Comparison of ENCODE assay signal across 8 cellular contexts in the genomic region with DNA sequence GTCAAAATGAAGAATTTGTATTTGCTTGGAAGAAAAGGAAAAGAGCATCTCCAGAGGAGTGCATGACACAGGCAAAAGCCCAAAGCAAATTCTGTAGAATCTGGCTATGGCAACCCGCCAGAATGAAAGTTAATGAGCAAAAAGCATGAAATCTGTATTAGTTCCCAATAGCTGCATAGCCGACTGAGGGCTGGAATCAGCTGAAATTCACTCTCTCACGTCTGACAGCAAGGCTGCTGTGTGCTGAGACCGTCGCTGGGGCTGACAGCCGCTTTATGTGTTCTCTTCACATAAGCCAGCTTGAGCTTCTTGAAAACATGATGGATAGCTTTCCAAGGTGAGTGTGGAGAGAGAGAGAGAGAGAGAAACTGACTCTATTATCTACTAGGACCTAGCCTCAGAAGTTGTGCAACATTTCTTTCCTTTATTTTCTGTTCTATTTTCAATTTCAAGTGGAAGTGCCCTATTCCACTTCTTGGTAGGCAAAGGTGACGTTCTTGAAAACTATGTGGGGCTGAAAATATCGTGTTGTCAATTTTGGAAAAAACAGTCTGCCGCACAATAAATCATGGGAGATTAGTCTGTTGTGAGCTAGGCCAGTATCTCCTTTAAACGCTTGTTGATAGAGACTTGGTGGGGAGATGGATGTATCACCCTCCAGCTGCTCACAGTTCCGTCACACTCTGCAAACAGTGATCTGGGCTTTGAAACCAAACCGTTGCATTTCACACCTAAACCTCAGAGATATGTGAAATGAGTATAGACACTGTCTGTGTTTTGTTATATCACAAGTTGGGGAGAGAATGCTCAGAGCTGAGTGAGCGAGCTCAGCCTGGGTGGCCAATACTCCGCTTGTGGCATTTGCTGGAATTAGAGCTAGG.
DNase-seq lines count a peak whose midpoint lies in the region; ATAC-seq and TF ChIP-seq lines count a peak whose summit lies in the region.

No MANE protein-coding gene starts in this region.

- CTCF ChIA-PET in CD8-positive, alpha-beta T cell (lab: Charles Lee), result interaction anchor here (0.6 to 2.8 kb wide), 6 partner anchors 13 to 725 kb away, joined by 3 to 12 read pairs (median 4); no protein-coding TSS in a partner anchor

- H3K79me2 ChIP-seq in neural progenitor cell (ENCODE audit: low read depth), result no peaks in the 10 kb centered on the region

- no peaks in the 10 kb centered on the region for H3K27me3 ChIP-seq in CD8-positive, alpha-beta T cell (ENCODE audit: insufficient read depth, low read length)
- H3K27me3 ChIP-seq in neural progenitor cell, result no peaks in the 10 kb centered on the region

- H3K4me1 ChIP-seq in CD8-positive, alpha-beta T cell (ENCODE audit: insufficient read depth, low read length), result peaks cover 7% of the 10 kb centered on the region
- no peaks in the 10 kb centered on the region for H3K4me1 ChIP-seq in neural progenitor cell

- H3K9me3 Mint-ChIP-seq in CD8-positive, alpha-beta T cell, result no peaks in the 10 kb centered on the region
- H3K9me3 Mint-ChIP-seq in activated naive CD8-positive, alpha-beta T cell (ENCODE audit: low read depth), result no peaks in the 10 kb centered on the region
- H3K9me3 Mint-ChIP-seq in neural progenitor cell, result no peaks in the 10 kb centered on the region

- peak overlapping the region; percentile 81 for H3K4me3 Mint-ChIP-seq in CD8-positive, alpha-beta T cell
- H3K4me3 Mint-ChIP-seq in activated naive CD8-positive, alpha-beta T cell, result peak overlapping the region; percentile 53
- no peak overlapping the region for H3K4me3 Mint-ChIP-seq in neural progenitor cell

- POLR2A ChIA-PET in CD8-positive, alpha-beta T cell (lab: Charles Lee), result interaction anchor here (0.9 to 2.2 kb wide), 5 partner anchors 10 to 121 kb away, joined by 3 to 23 read pairs (median 10); no protein-coding TSS in a partner anchor

- no peaks in the 10 kb centered on the region for H3K36me3 Mint-ChIP-seq in CD8-positive, alpha-beta T cell
- peaks cover 2% of the 10 kb centered on the region for H3K36me3 Mint-ChIP-seq in activated naive CD8-positive, alpha-beta T cell
- H3K36me3 Mint-ChIP-seq in neural progenitor cell, result no peaks in the 10 kb centered on the region

- no peak overlapping the region for H3K4me3 ChIP-seq in CD8-positive, alpha-beta T cell (ENCODE audit: low read depth, low read length)
- H3K4me3 ChIP-seq in skin epidermis (peak overlapping the region in 1 of 7 experiments; percentile 25), neural progenitor cell (no peak overlapping the region)

- intact Hi-C loops in CD8-positive, alpha-beta T cell (cut with DNase I, micrococcal nuclease), result loop anchor here (1.0 to 2.0 kb wide), 2 partner anchors 13 to 75 kb away; partner anchors contain the start of gene ST8SIA1 (in 2 of the 2)

- H3F3A ChIP-seq in neural progenitor cell (ENCODE audit: low read depth), result no peaks in the 10 kb centered on the region

- no peaks in the 10 kb centered on the region for H3K36me3 ChIP-seq in CD8-positive, alpha-beta T cell (ENCODE audit: insufficient read depth, low read length)
- no peaks in the 10 kb centered on the region for H3K36me3 ChIP-seq in neural progenitor cell

- H3K9ac ChIP-seq in neural progenitor cell, result no peak overlapping the region

- peak overlapping the region; percentile 95 for H3K27ac Mint-ChIP-seq in CD8-positive, alpha-beta T cell
- H3K27ac Mint-ChIP-seq in activated naive CD8-positive, alpha-beta T cell, result peak overlapping the region; percentile 41
- H3K27ac Mint-ChIP-seq in neural progenitor cell, result no peak overlapping the region

- H3K4me2 ChIP-seq in neural progenitor cell, result no peak overlapping the region

- H4K20me1 ChIP-seq in neural progenitor cell (ENCODE audit: low read depth), result no peaks in the 10 kb centered on the region

- no peak for TF ChIP-seq CTCF in CD8-positive, alpha-beta T cell (IDR thresholded peaks at IDR 0.05)
- no peak for TF ChIP-seq CTCF in neural progenitor cell (IDR thresholded peaks at IDR 0.05)
- no peak for TF ChIP-seq CTCF in omental fat pad (IDR thresholded peaks at IDR 0.05)

- H3K4me1 Mint-ChIP-seq in CD8-positive, alpha-beta T cell (ENCODE audit: low read depth), result peaks cover 30% of the 10 kb centered on the region
- H3K4me1 Mint-ChIP-seq in activated naive CD8-positive, alpha-beta T cell (ENCODE audit: low read depth), result peaks cover 8% of the 10 kb centered on the region
- H3K4me1 Mint-ChIP-seq in neural progenitor cell, result peaks cover 3% of the 10 kb centered on the region

- peak; percentile 84 for ATAC-seq in CD8-positive, alpha-beta T cell
- ATAC-seq in GM19452 (IDR thresholded peaks at IDR 0.05; ENCODE audit: unreplicated experiment), result peak; percentile 98
- peak; percentile 98 for ATAC-seq in HG03432 (IDR thresholded peaks at IDR 0.05; ENCODE audit: unreplicated experiment)
- ATAC-seq in omental fat pad (ENCODE audit: low FRiP score), result no peak

- H3K27ac ChIP-seq in CD8-positive, alpha-beta T cell (ENCODE audit: low read depth, low read length), result peak overlapping the region; percentile 27
- H3K27ac ChIP-seq in skin epidermis, result peak overlapping the region in 19 of 21 experiments; percentile 36 to 95 (median 70)
- H3K27ac ChIP-seq in neural progenitor cell, result no peak overlapping the region

- H2AFZ ChIP-seq in neural progenitor cell (replicated peaks), result no peak overlapping the region

- H3K9me3 ChIP-seq in CD8-positive, alpha-beta T cell (ENCODE audit: low read length), result no peaks in the 10 kb centered on the region
- no peaks in the 10 kb centered on the region for H3K9me3 ChIP-seq in neural progenitor cell (ENCODE audit: low read depth)

- DNase-seq in CD8-positive, alpha-beta T cell, result peak in 6 of 7 experiments; percentile 19 to 68 (median 38)
- DNase-seq in neural progenitor cell (ENCODE audit: low spot score) (no peak), globus pallidus (ENCODE audit: low spot score) (no peak), omental fat pad (ENCODE audit: low spot score) (no peak)

- no peaks in the 10 kb centered on the region for H3K27me3 Mint-ChIP-seq in CD8-positive, alpha-beta T cell (ENCODE audit: low read depth)
- no peaks in the 10 kb centered on the region for H3K27me3 Mint-ChIP-seq in activated naive CD8-positive, alpha-beta T cell
- peaks cover 2% of the 10 kb centered on the region for H3K27me3 Mint-ChIP-seq in neural progenitor cell (ENCODE audit: insufficient read depth, low read depth)

Comparison
In these comparisons a context has a peak if more than half of its experiments do, and no peak if none do; other contexts are left out.
1. DNase-seq: peak in CD8-positive, alpha-beta T cell (6 of 7); none in neural progenitor cell (single experiment), globus pallidus (single experiment) and omental fat pad (single experiment).